In genomic region chr3:124850633-124851032, GRCh38 we compare ENCODE assay signal across 1 cellular context.
TF ChIP-seq lines count a peak whose summit lies in the region.

No MANE protein-coding gene starts in this region.

TF ChIP-seq in WTC11, 78 proteins besides CTCF, POLR2A, EP300 and RAD21 (continued from another document):
- TF ChIP-seq SP1 (CRISPR knock-in tag; conservative IDR thresholded peaks at IDR 0.05), result no peak
- no peak for TF ChIP-seq NR2C2 (CRISPR knock-in tag; IDR thresholded peaks at IDR 0.05)
- no peak for TF ChIP-seq ZNF263 (CRISPR knock-in tag; IDR thresholded peaks at IDR 0.05; ENCODE audit: low read depth)
- TF ChIP-seq NFATC4 (CRISPR knock-in tag; IDR thresholded peaks at IDR 0.05), result no peak
